30 cellular contexts compared by ENCODE assay signal in genomic region chr1:63115527-63115926, GRCh38.
"Had no signal": no experiment of that assay in that cellular context is flagged by ENCODE, and none has a peak within 500 bp of the region (broad histone marks: within the 10 kb centered on the region; RNA-seq: fewer than 3 reads in every experiment).

No MANE protein-coding gene starts in this region.

- ATAC-seq: activated CD4-positive, CD25-positive, alpha-beta regulatory T cell treated with anti-CD3 and anti-CD28 coated beads, Interleukin-2, amount 50 U/mL, for 24 hours; activated CD8-positive, alpha-beta T cell treated with anti-CD3 and anti-CD28 coated beads for 36 hours; activated naive CD8-positive, alpha-beta T cell treated with anti-CD3 and anti-CD28 coated beads, Interleukin-2, amount 50 U/mL, for 24 hours; body of pancreas; effector memory CD8-positive, alpha-beta T cell; foreskin keratinocyte; gastrocnemius medialis; WTC11 had no signal

- H3K9me3 ChIP-seq: adrenal gland, body of pancreas, esophagus muscularis mucosa, gastrocnemius medialis had no signal

- H3K27ac ChIP-seq: adrenal gland, body of pancreas, esophagus muscularis mucosa, foreskin keratinocyte, gastrocnemius medialis, VCaP had no signal

- H3K4me3 ChIP-seq: adrenal gland, body of pancreas, esophagus muscularis mucosa, gastrocnemius medialis had no signal

- DNase-seq: activated CD4-positive, alpha-beta T cell treated with anti-CD3 and anti-CD28 coated beads for 48 hours; activated CD4-positive, alpha-beta T cell treated with anti-CD3 and anti-CD28 coated beads, Interleukin-2, amount 50 U/mL, for 1 hour; activated CD4-positive, alpha-beta T cell treated with anti-CD3 and anti-CD28 coated beads, Interleukin-2, amount 50 U/mL, for 48 hours; activated CD8-positive, alpha-beta memory T cell treated with anti-CD3 and anti-CD28 coated beads for 24 hours; activated CD8-positive, alpha-beta memory T cell treated with anti-CD3 and anti-CD28 coated beads, Interleukin-2, amount 50 U/mL, for 4 hours; activated CD8-positive, alpha-beta T cell treated with anti-CD3 and anti-CD28 coated beads for 36 hours; activated effector memory CD4-positive, alpha-beta T cell treated with anti-CD3 and anti-CD28 coated beads, Interleukin-2, amount 50 U/mL, for 16 hours; activated naive CD4-positive, alpha-beta T cell treated with anti-CD3 and anti-CD28 coated beads for 36 hours; activated naive CD8-positive, alpha-beta T cell treated with anti-CD3 and anti-CD28 coated beads for 36 hours; activated naive CD8-positive, alpha-beta T cell treated with anti-CD3 and anti-CD28 coated beads, Interleukin-2, amount 50 U/mL, for 24 hours; activated T-cell treated with anti-CD3 and anti-CD28 coated beads, Interleukin-2, amount 50 U/mL, for 1 hour; activated T-cell treated with anti-CD3 and anti-CD28 coated beads, Interleukin-2, amount 50 U/mL, for 48 hours; adrenal gland; amygdala; aorta; body of pancreas; caudate nucleus; cortex of kidney; dermis blood vessel endothelial cell; effector CD4-positive, alpha-beta T cell; effector memory CD8-positive, alpha-beta T cell; erythroblast; foreskin keratinocyte; gastrocnemius medialis; glutamatergic neuron; T-helper 2 cell had no signal

- H3K36me3 ChIP-seq: adrenal gland, esophagus muscularis mucosa, gastrocnemius medialis had no signal

- H3K27me3 ChIP-seq: body of pancreas, esophagus muscularis mucosa, gastrocnemius medialis had no signal

- H3K4me1 ChIP-seq: adrenal gland, body of pancreas, esophagus muscularis mucosa, foreskin keratinocyte, gastrocnemius medialis had no signal
